In genomic region chr6:23659125-23659524, GRCh38 we compare ENCODE assay signal across 9 cellular contexts.
DNase-seq lines count a peak whose midpoint lies in the region; ATAC-seq, FAIRE-seq and TF ChIP-seq lines count a peak whose summit lies in the region.
"Had no signal": no experiment of that assay in that cellular context is flagged by ENCODE, and none has a peak within 500 bp of the region (broad histone marks: within the 10 kb centered on the region; RNA-seq: fewer than 3 reads in every experiment).

No MANE protein-coding gene starts in this region.

- H3K14ac ChIP-seq in IMR-90 (replicated peaks; ENCODE audit: low read depth, low read length), result no peak overlapping the region

- dilution Hi-C loops in IMR-90 (cut with HindIII; ENCODE audit: low sequenced_read_pairs, unreplicated experiment), result no loop called here

- no peak overlapping the region for H2BK5ac ChIP-seq in IMR-90 (ENCODE audit: low read depth, low read length, poor library complexity, severe bottlenecking)

- no peak overlapping the region for H3K9ac ChIP-seq in IMR-90 (ENCODE audit: low read depth, low read length)

- peak; percentile 6 for DNase-seq in IMR-90
- DNase-seq in OCI-LY7 (ENCODE audit: low spot score), result no peak
- peak; percentile 8 to 37 for DNase-seq in frontal cortex (ENCODE audit: low spot score in 2 of 2)
- DNase-seq in sciatic nerve (ENCODE audit: low spot score), result no peak
- DNase-seq in GOT3 (lab: John Stamatoyannopoulos, UW), result no peak
- no peak for DNase-seq in NCI-H510A treated with DMSO at 0.1 percent for 48 hours (lab: John Stamatoyannopoulos, UW)
- DNase-seq in SIG-M5 (lab: John Stamatoyannopoulos, UW), result no peak
- DNase-seq: naive B cell had no signal

- H3K9me2 ChIP-seq in OCI-LY7 (ENCODE audit: insufficient read depth, low read length), result no peaks in the 10 kb centered on the region

- H2BK15ac ChIP-seq in IMR-90 (ENCODE audit: low read depth, low read length), result no peak overlapping the region

- no peak overlapping the region for H4K91ac ChIP-seq in IMR-90 (ENCODE audit: insufficient read depth, low read depth, low read length)

- POLR2A ChIA-PET in IMR-90 (lab: Charles Lee; ENCODE audit: unreplicated experiment), result no interaction called here
- POLR2A ChIA-PET in OCI-LY7 (lab: Charles Lee), result no interaction called here

- H2AK5ac ChIP-seq in IMR-90 (ENCODE audit: low read depth, low read length), result no peak overlapping the region

- H3K4me3 ChIP-seq in IMR-90 (ENCODE audit: insufficient read depth, low read depth, low read length) (no peak overlapping the region), OCI-LY7 (ENCODE audit: low read depth, low read length, poor library complexity, severe bottlenecking) (no peak overlapping the region)

- no TSS peak for BruUV-seq in IMR-90 (replicated peaks; lab: Mats Ljungman, UMichigan)
- no TSS peak for BruUV-seq in OCI-LY7 (replicated peaks; lab: Mats Ljungman, UMichigan)

- H3K4me1 ChIP-seq in IMR-90 (ENCODE audit: control insufficient read depth, insufficient read depth, low read length) (no peaks in the 10 kb centered on the region), OCI-LY7 (ENCODE audit: insufficient read depth, low read length, poor library complexity, severe bottlenecking) (no peaks in the 10 kb centered on the region)

- H3K4me2 ChIP-seq in IMR-90 (ENCODE audit: low read depth, low read length), result no peak overlapping the region
- no peak overlapping the region for H3K4me2 ChIP-seq in OCI-LY7 (ENCODE audit: low read length)

- no peak overlapping the region for H3K23ac ChIP-seq in IMR-90 (ENCODE audit: low read depth, low read length)

- no peak overlapping the region for H2BK120ac ChIP-seq in IMR-90 (ENCODE audit: low read depth, low read length)

- no peaks in the 10 kb centered on the region for H4K20me1 ChIP-seq in IMR-90 (ENCODE audit: insufficient read depth, low read length)
- no peaks in the 10 kb centered on the region for H4K20me1 ChIP-seq in OCI-LY7 (ENCODE audit: insufficient read depth, low read length)

- no peak overlapping the region for H4K8ac ChIP-seq in IMR-90 (ENCODE audit: low read depth in 2 of 2, low read length in 2 of 2)

- no CpG with 5 or more reads among the region's 2 CpGs for WGBS in IMR-90 (ENCODE audit: extremely low coverage in 2 of 2, insufficient read length in 1 of 2), 2 experiments

- no peak for TF ChIP-seq POLR2A in IMR-90 (IDR thresholded peaks at IDR 0.05; ENCODE audit: low read depth, low read length)

- H3K9me3 ChIP-seq in IMR-90 (ENCODE audit: control insufficient read depth, insufficient read depth, low read length) (peaks cover 2% of the 10 kb centered on the region; the same call in 1 of the 2 replicates), OCI-LY7 (ENCODE audit: low read length) (no peaks in the 10 kb centered on the region)

- H2AFZ ChIP-seq in IMR-90 (replicated peaks; ENCODE audit: low read length, poor library complexity) (no peak overlapping the region), OCI-LY7 (ENCODE audit: low read length) (no peak overlapping the region)

- 0 out of 2 replicates have a peak, but pooled peaks have one; percentile 2 for TF ChIP-seq CTCF in IMR-90 (conservative IDR thresholded peaks at IDR 0.05; ENCODE audit: low read depth, low read length)
- 0 out of 2 replicates have a peak, but pooled peaks have one; percentile 20 for TF ChIP-seq CTCF in OCI-LY7 (conservative IDR thresholded peaks at IDR 0.05; ENCODE audit: low read length)

- CTCF ChIA-PET in IMR-90 (lab: Yijun Ruan, JAX), result no interaction called here
- CTCF ChIA-PET in OCI-LY7 (lab: Charles Lee; ENCODE audit: unreplicated experiment), result no interaction called here

- no peak for TF ChIP-seq RAD21 in IMR-90 (IDR thresholded peaks at IDR 0.05; ENCODE audit: low read length)

- in situ Hi-C loops in IMR-90 (cut with MboI; ENCODE audit: low sequenced_read_pairs), result no loop called here

- no peak overlapping the region for H4K5ac ChIP-seq in IMR-90 (ENCODE audit: low read depth, low read length)

- H3K36me3 ChIP-seq in IMR-90 (ENCODE audit: control insufficient read depth, insufficient read depth, low read length) (no peaks in the 10 kb centered on the region), OCI-LY7 (ENCODE audit: insufficient read depth, low read length) (no peaks in the 10 kb centered on the region)

- H3K18ac ChIP-seq in IMR-90 (ENCODE audit: low read depth, low read length), result no peak overlapping the region

- intact Hi-C loops in IMR-90 (cut with micrococcal nuclease) (loop anchor here (10.0 kb wide), 2 partner anchors 774 to 1504 kb away; no protein-coding TSS in a partner anchor), OCI-LY7 (cut with micrococcal nuclease; ENCODE audit: unreplicated experiment) (no loop called here), sciatic nerve (cut with DNase I) (no loop called here)

- H3K9me1 ChIP-seq in IMR-90 (ENCODE audit: insufficient read depth, low read length), result no peaks in the 10 kb centered on the region

- FAIRE-seq in frontal cortex (lab: Jason Lieb, UNC), result peak; percentile 39

- no peak overlapping the region for H3K56ac ChIP-seq in IMR-90 (ENCODE audit: extremely low read depth, insufficient read depth, low read length)

- H3K27ac ChIP-seq in IMR-90 (ENCODE audit: insufficient read depth, low read length) (no peak overlapping the region), OCI-LY7 (ENCODE audit: low read depth, low read length, poor library complexity, severe bottlenecking) (no peak overlapping the region)

- no peak overlapping the region for H2AK9ac ChIP-seq in IMR-90 (replicated peaks; ENCODE audit: low read depth, low read length, poor library complexity)

- H2BK20ac ChIP-seq in IMR-90 (ENCODE audit: low read depth, low read length), result no peak overlapping the region

- H3K27me3 ChIP-seq in IMR-90 (ENCODE audit: control insufficient read depth, insufficient read depth, low read length), result no peaks in the 10 kb centered on the region

- H3K79me1 ChIP-seq in IMR-90 (ENCODE audit: low read depth in 1 of 2, low read length in 2 of 2), result no peaks in the 10 kb centered on the region

- H3K4ac ChIP-seq in IMR-90 (ENCODE audit: low read depth, low read length), result no peak overlapping the region

- peak; percentile 72 for ATAC-seq in IMR-90 (ENCODE audit: low read depth)
- ATAC-seq in sciatic nerve, result peak; percentile 62
- no peak for ATAC-seq in GM21381 (IDR thresholded peaks at IDR 0.05; ENCODE audit: unreplicated experiment)

- H3K79me2 ChIP-seq in OCI-LY7 (ENCODE audit: insufficient read depth, low read depth, low read length), result no peaks in the 10 kb centered on the region

TF ChIP-seq in IMR-90, 13 proteins besides CTCF, POLR2A, EP300 and RAD21:
- TF ChIP-seq CHD1 (IDR thresholded peaks at IDR 0.05; ENCODE audit: low read depth, low read length), result no peak
- no peak for TF ChIP-seq MAFK (IDR thresholded peaks at IDR 0.05; ENCODE audit: low read depth, low read length)
- TF ChIP-seq ELK1 (IDR thresholded peaks at IDR 0.05; ENCODE audit: borderline replicate concordance, low read depth, low read length), result no peak
TF ChIP-seq in IMR-90: peak in this region for 0.

Comparison
In these comparisons a context has a peak if more than half of its experiments do, and no peak if none do; other contexts are left out.
1. DNase-seq: peak in IMR-90 (single experiment) and frontal cortex (2 of 2); none in OCI-LY7 (single experiment), sciatic nerve (single experiment), GOT3 (single experiment), NCI-H510A treated with DMSO at 0.1 percent for 48 hours (single experiment) and SIG-M5 (single experiment).